In the genomic region with DNA sequence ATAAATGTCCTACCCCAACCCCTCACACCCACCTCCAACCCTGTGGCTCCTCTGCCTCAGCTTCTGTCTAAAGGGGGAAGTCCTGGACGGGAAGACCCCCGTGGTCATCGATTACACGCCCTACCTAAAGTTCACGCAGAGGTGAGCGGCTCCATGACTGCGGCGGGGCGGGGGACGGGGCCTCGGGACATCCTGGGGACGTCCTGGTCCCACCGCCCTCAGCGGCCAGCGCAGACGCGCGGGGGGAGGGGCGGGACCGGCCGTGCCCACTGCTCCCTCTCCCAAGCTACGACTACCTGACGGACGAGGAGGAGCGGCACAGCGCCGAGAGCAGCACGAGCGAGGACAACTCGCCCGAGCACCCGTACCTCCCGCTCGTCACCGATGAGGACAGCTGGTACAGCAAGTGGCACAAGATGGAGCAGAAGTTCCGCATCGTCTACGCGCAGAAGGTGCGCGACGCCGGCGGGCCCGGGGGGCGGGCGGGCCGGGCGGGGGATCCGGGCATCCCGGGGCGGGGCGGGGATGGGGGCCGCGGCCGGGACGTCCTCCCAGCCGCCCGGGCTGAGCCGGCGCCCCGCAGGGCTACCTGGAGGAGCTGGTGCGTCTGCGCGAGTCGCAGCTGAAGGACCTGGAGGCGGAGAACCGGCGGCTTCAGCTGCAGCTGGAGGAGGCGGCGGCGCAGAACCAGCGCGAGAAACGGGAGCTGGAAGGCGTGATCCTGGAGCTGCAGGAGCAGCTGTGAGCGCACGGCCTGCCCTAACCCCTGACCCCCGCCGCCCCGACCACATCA, we compare ENCODE assay signal across 9 cellular contexts. TPM values are rescaled to one million over a fixed set of nuclear protein-coding genes. Genes with fewer than 3 reads are reported as not detected.
DNase-seq lines count a peak whose midpoint lies in the region; FAIRE-seq and TF ChIP-seq lines count a peak whose summit lies in the region.
"Had no signal": no experiment of that assay in that cellular context is flagged by ENCODE, and none has a peak within 500 bp of the region (broad histone marks: within the 10 kb centered on the region; RNA-seq: fewer than 3 reads in every experiment).

No MANE protein-coding gene starts in this region.

- H4K20me1 ChIP-seq in SU-DHL-6 (ENCODE audit: low read depth, low read length), result no peaks in the 10 kb centered on the region

- no peak overlapping the region for H3K4me3 ChIP-seq in A673 (ENCODE audit: low read depth, low read length, poor library complexity, severe bottlenecking)
- H3K4me3 ChIP-seq in SU-DHL-6 (ENCODE audit: insufficient read depth, low read length, poor library complexity, severe bottlenecking), result peak overlapping the region; percentile 48

- intact Hi-C loops in A673 (cut with micrococcal nuclease; ENCODE audit: unreplicated experiment), result no loop called here

- peak overlapping the region; percentile 26; the same call in 1 of the 2 replicates for H3K9ac ChIP-seq in SU-DHL-6 (ENCODE audit: low read length)

- H3K27me3 ChIP-seq in A673 (replicated peaks; ENCODE audit: insufficient read depth, low read depth, low read length, poor library complexity) (peaks cover 12% of the 10 kb centered on the region), SU-DHL-6 (ENCODE audit: low read length) (no peaks in the 10 kb centered on the region)

- H3K79me2 ChIP-seq in SU-DHL-6 (ENCODE audit: insufficient read depth, low read length), result no peaks in the 10 kb centered on the region

- POLR2A ChIA-PET in A673 (lab: Charles Lee; ENCODE audit: low non-redundant PET), result no interaction called here

- no peak overlapping the region for H3K27ac ChIP-seq in A673 (ENCODE audit: low read depth, low read length, poor library complexity, severe bottlenecking)
- no peak overlapping the region for H3K27ac ChIP-seq in SU-DHL-6 (ENCODE audit: low read depth, low read length)

- H3K9me2 ChIP-seq in SU-DHL-6 (replicated peaks; ENCODE audit: insufficient read depth, low read length), result no peaks in the 10 kb centered on the region

- no peaks in the 10 kb centered on the region for H3K4me1 ChIP-seq in A673 (ENCODE audit: insufficient read depth, low read length, poor library complexity, severe bottlenecking)

- no peaks in the 10 kb centered on the region for H3K9me3 ChIP-seq in A673 (ENCODE audit: low read depth, low read length, poor library complexity, severe bottlenecking)
- H3K9me3 ChIP-seq in SU-DHL-6 (ENCODE audit: insufficient read depth, low read length), result no peaks in the 10 kb centered on the region

- peak overlapping the region; percentile 60 for H2AFZ ChIP-seq in SU-DHL-6 (ENCODE audit: low read depth, low read length, severe bottlenecking)

- peak overlapping the region; percentile 52 for H3K4me2 ChIP-seq in SU-DHL-6 (ENCODE audit: low read depth, low read length, poor library complexity, severe bottlenecking)

- no peaks in the 10 kb centered on the region for H3F3A ChIP-seq in SU-DHL-6 (ENCODE audit: insufficient read depth)

- no TSS peak for BruUV-seq in A673 (replicated peaks; lab: Mats Ljungman, UMichigan)

- H3K36me3 ChIP-seq in A673 (ENCODE audit: insufficient read depth, low read length, poor library complexity, severe bottlenecking) (no peaks in the 10 kb centered on the region), SU-DHL-6 (ENCODE audit: low read length) (no peaks in the 10 kb centered on the region)

- no peak for TF ChIP-seq CTCF in A673 (conservative IDR thresholded peaks at IDR 0.05; ENCODE audit: low read depth, low read length)
- TF ChIP-seq CTCF in GM13976 (IDR thresholded peaks at IDR 0.05; ENCODE audit: borderline replicate concordance, control extremely low read depth, extremely low read depth, insufficient read depth, missing control alignments), result no peak
- no peak for TF ChIP-seq CTCF in SU-DHL-6 (IDR thresholded peaks at IDR 0.05; ENCODE audit: insufficient read depth, low read length, poor library complexity, severe bottlenecking)

- DNase-seq in A673 (ENCODE audit: low spot score) (peak; percentile 7), GM13976 (ENCODE audit: low spot score) (peak; percentile 83), ecto neural progenitor cell (ENCODE audit: low spot score) (peak; percentile 82), occipital lobe (lab: John Stamatoyannopoulos, UW) (peak; percentile 28), RCC 7860 (ENCODE audit: low spot score) (no peak), SK-N-DZ (ENCODE audit: low spot score) (no peak), mucosa of gallbladder (ENCODE audit: low spot score) (no peak)

- CTCF ChIA-PET in A673 (lab: Charles Lee), result no interaction called here

- no peak for FAIRE-seq in RCC 7860 (lab: Jason Lieb, UNC)

- in situ Hi-C loops in GM13976 (cut with MboI; ENCODE audit: low sequenced_read_pairs, unreplicated experiment), result no loop called here

RNA-seq across cellular contexts. Expression of a gene that starts 6.7 kb away (rescaled TPM):
- total RNA-seq in A673 (2021) (0.56 and 1.2 TPM in 2 replicates), occipital lobe (79.1 TPM), mucosa of gallbladder (1.4 TPM)
- 69.8 TPM in 2 replicates for polyA plus RNA-seq in SK-N-DZ (2014; cell fraction: cytosol; rRNA removed)
- 158 and 175 TPM in 2 replicates for polyA plus RNA-seq in SK-N-DZ (2014; cell fraction: nucleus; rRNA removed)

RNA-seq across cellular contexts. Expression of a gene that starts 9.6 kb away (rescaled TPM):
- total RNA-seq in A673 (2021) (75.5 and 83.5 TPM in 2 replicates), occipital lobe (22.5 TPM), mucosa of gallbladder (140 TPM)
- 174 and 211 TPM in 2 replicates for polyA plus RNA-seq in SK-N-DZ (2014; cell fraction: cytosol; rRNA removed)
- polyA plus RNA-seq in SK-N-DZ (2014; cell fraction: nucleus; rRNA removed), result 298 and 413 TPM in 2 replicates

RNA-seq across cellular contexts. Expression of a gene that starts 30.0 kb away (rescaled TPM):
- total RNA-seq in A673 (2021) (50.4 and 52.0 TPM in 2 replicates), occipital lobe (32.3 TPM), mucosa of gallbladder (385 TPM)
- 85.7 and 87.8 TPM in 2 replicates for polyA plus RNA-seq in SK-N-DZ (2014; cell fraction: cytosol; rRNA removed)
- polyA plus RNA-seq in SK-N-DZ (2014; cell fraction: nucleus; rRNA removed), result 83.0 and 119 TPM in 2 replicates

RNA-seq across cellular contexts. Expression of a gene that starts 47.1 kb away (rescaled TPM):
- total RNA-seq in A673 (2021), result not detected in 2 replicates
- 5.8 TPM for total RNA-seq in occipital lobe
- 0.03 TPM in 1 of 2 replicates, not detected in the other for polyA plus RNA-seq in SK-N-DZ (2014; cell fraction: cytosol; rRNA removed)
- not detected in 2 replicates for polyA plus RNA-seq in SK-N-DZ (2014; cell fraction: nucleus; rRNA removed)
- total RNA-seq in mucosa of gallbladder, result 0.37 TPM
- total RNA-seq: dermis microvascular lymphatic vessel endothelial cell had no signal

RNA-seq across cellular contexts. Expression of a gene that starts 48.6 kb away (rescaled TPM):
- total RNA-seq in A673 (2021) (12.8 and 14.9 TPM in 2 replicates), occipital lobe (60.8 TPM), mucosa of gallbladder (4.0 TPM)
- polyA plus RNA-seq in SK-N-DZ (2014; cell fraction: cytosol; rRNA removed), result 56.5 and 58.8 TPM in 2 replicates
- 32.7 and 44.7 TPM in 2 replicates for polyA plus RNA-seq in SK-N-DZ (2014; cell fraction: nucleus; rRNA removed)

Comparison
In these comparisons a context has a peak if more than half of its experiments do, and no peak if none do; other contexts are left out.
1. DNase-seq: peak in A673 (single experiment), GM13976 (single experiment), ecto neural progenitor cell (single experiment) and occipital lobe (single experiment); none in RCC 7860 (single experiment), SK-N-DZ (single experiment) and mucosa of gallbladder (single experiment).
2. RNA of a gene that starts 6.7 kb away (total RNA-seq): 79.1 TPM in occipital lobe (single experiment); 1.4 TPM in mucosa of gallbladder (single experiment) and 0.56 to 1.2 TPM in A673; every median in the first group is over 10 times any median in the second.